1 cellular context compared by ENCODE assay signal in the genomic region with DNA sequence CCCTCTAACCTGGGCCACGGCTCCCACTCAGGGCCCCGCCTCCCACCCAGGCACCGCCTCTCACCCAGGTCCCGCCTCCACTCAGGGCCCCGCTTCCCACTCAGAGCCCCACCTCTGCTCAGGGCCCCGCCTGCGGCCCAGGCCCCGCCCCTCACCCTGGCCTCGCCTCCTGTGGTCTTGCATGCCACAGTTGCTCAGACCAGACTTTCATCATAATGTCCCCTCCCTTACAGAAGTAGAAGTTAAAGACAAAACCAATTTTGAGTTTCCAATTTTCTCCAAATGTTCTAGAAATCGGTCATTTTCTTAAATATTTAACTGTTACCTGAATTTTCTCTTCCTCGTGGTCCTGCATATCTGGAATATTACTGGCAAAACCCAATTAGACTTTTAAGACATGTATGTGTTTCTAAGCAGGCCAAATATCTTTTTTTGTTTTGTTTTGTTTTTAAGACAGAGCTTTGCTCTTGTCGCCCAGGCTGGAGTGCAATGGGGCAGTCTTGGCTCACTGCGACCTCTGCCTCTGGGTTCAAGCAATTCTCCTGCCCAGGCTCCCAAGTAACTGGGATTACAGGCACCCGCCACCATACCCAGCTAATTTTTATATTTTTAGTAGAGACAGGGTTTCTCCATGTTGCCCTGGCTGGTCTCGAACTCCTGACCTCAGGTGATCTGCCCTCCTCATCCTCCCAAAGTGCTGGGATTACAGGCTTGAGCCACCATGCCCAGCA.
A peak's percentile ranks its signal among the peaks of the same experiment; 100 is the strongest.
TF ChIP-seq lines count a peak whose summit lies in the region.

No MANE protein-coding gene starts in this region.

TF ChIP-seq in IMR-90, 13 proteins besides CTCF, POLR2A, EP300 and RAD21:
- TF ChIP-seq MAZ (IDR thresholded peaks at IDR 0.05; ENCODE audit: borderline replicate concordance, low read depth, low read length) (peak; percentile 24; the same call in 1 of the 2 replicates), CEBPB (IDR thresholded peaks at IDR 0.05; ENCODE audit: low read depth, low read length) (0 out of 2 replicates have a peak, but pooled peaks have one; percentile 16)
